In genomic region chr5:80309871-80310665, GRCh38 we compare ENCODE assay signal across 26 cellular contexts. TPM values are rescaled to one million over a fixed set of nuclear protein-coding genes. Genes with fewer than 3 reads are reported as not detected.
A peak's percentile ranks its signal among the peaks of the same experiment; 100 is the strongest.
DNase-seq lines count a peak whose midpoint lies in the region; ATAC-seq and TF ChIP-seq lines count a peak whose summit lies in the region.
"Had no signal": no experiment of that assay in that cellular context is flagged by ENCODE, and none has a peak within 500 bp of the region (broad histone marks: within the 10 kb centered on the region; RNA-seq: fewer than 3 reads in every experiment).

No MANE protein-coding gene starts in this region.

- H4K20me1 ChIP-seq in H9 (ENCODE audit: control insufficient read depth, insufficient read depth, insufficient read length) (no peaks in the 10 kb centered on the region), PC-9 (ENCODE audit: insufficient read depth) (no peaks in the 10 kb centered on the region)
- H4K20me1 ChIP-seq: BLaER1 treated with 17β-estradiol and CSF1 and Interleukin-3, amounts not matched to agents 10 nM and 100 nM had no signal

- H3K79me2 ChIP-seq in H9 (ENCODE audit: insufficient read depth, low read length) (no peaks in the 10 kb centered on the region), PC-9 (ENCODE audit: low read depth) (no peaks in the 10 kb centered on the region)

- H4K91ac ChIP-seq in H9 (ENCODE audit: insufficient read length, low read depth, low read length), result no peak overlapping the region

- no peaks in the 10 kb centered on the region for H3K9me3 ChIP-seq in aorta (ENCODE audit: control insufficient read depth, low read length)
- no peaks in the 10 kb centered on the region for H3K9me3 ChIP-seq in H9 (ENCODE audit: control insufficient read depth, low read depth, low read length)
- H3K9me3 ChIP-seq in PC-9 (ENCODE audit: insufficient read depth, low read depth), result no peaks in the 10 kb centered on the region
- H3K9me3 ChIP-seq: A549, BE2C had no signal

- H3K4me3 ChIP-seq in aorta (ENCODE audit: low read length in 2 of 2), result no peak overlapping the region
- H3K4me3 ChIP-seq in PC-9, result no peak overlapping the region
- H3K4me3 ChIP-seq: A549; BLaER1 treated with 17β-estradiol and CSF1 and Interleukin-3, amounts not matched to agents 10 nM and 100 nM had no signal

- peaks cover 8 to 20% (median 9%) of the 10 kb centered on the region in 3 experiments; a peak in 6 of 7 replicates for H3K36me3 Mint-ChIP-seq in H9 (ENCODE audit: insufficient read depth in 1 of 3, low read depth in 3 of 3)
- H3K36me3 Mint-ChIP-seq: CD14-positive monocyte; CD8-positive, alpha-beta memory T cell had no signal

- no peak overlapping the region for H4K8ac ChIP-seq in H9 (replicated peaks; ENCODE audit: insufficient read length, low read depth, low read length)

- H3K23me2 ChIP-seq in H9 (ENCODE audit: insufficient read length, low read depth, low read length, poor library complexity, severe bottlenecking), result no peaks in the 10 kb centered on the region

- H3K4me1 ChIP-seq in aorta (ENCODE audit: control insufficient read depth in 1 of 2, insufficient read depth in 2 of 2, low read length in 2 of 2), result no peaks in the 10 kb centered on the region
- no peaks in the 10 kb centered on the region; the same call in 1 of the 2 replicates for H3K4me1 ChIP-seq in H9 (ENCODE audit: insufficient read depth, low read length)
- H3K4me1 ChIP-seq in PC-9 (replicated peaks; ENCODE audit: insufficient read depth), result no peaks in the 10 kb centered on the region
- H3K4me1 ChIP-seq: A549; BE2C; BLaER1 treated with 17β-estradiol and CSF1 and Interleukin-3, amounts not matched to agents 10 nM and 100 nM had no signal

- H3F3A ChIP-seq in PC-9 (ENCODE audit: insufficient read depth, low read depth), result no peaks in the 10 kb centered on the region

- H3K4me3 Mint-ChIP-seq in H9, result no peak overlapping the region
- H3K4me3 Mint-ChIP-seq: CD14-positive monocyte; CD4-positive, alpha-beta T cell; CD8-positive, alpha-beta memory T cell had no signal

- no peak overlapping the region for H2BK5ac ChIP-seq in H9 (ENCODE audit: insufficient read length, low read length)

- H3K9me2 ChIP-seq in PC-9 (ENCODE audit: insufficient read depth), result no peaks in the 10 kb centered on the region

- no peak overlapping the region; a peak in 1 of 7 replicates for H3K27ac Mint-ChIP-seq in H9
- H3K27ac Mint-ChIP-seq: CD4-positive, alpha-beta T cell had no signal

- no peak overlapping the region for H3T11ph ChIP-seq in H9 (ENCODE audit: low read length)

- no peak overlapping the region for H3K14ac ChIP-seq in H9 (ENCODE audit: insufficient read depth, low read length)

- WGBS in aorta, 2 donors, result 82 to 98% methylated on average over 33 to 34 of the region's 34 CpGs
- no CpG with 5 or more reads among the region's 34 CpGs for WGBS in H9 (ENCODE audit: extremely low coverage, insufficient read length, low lambda C conversion rate)

- DNase-seq in Right ventricle myocardium inferior (ENCODE audit: missing footprints) (peak; percentile 71), cardiac septum (ENCODE audit: low spot score) (no peak), mesenteric fat pad (ENCODE audit: low spot score) (peak; percentile 64), aorta (no peak), H9 (no peak), PC-9 (no peak), kidney tubule cell (ENCODE audit: low spot score) (no peak)
- DNase-seq in stimulated activated naive CD8-positive, alpha-beta T cell treated with anti-CD3 and anti-CD28 coated beads, Interleukin-15, Interleukin-2, amounts not matched to agents 100 U/mL and 50 U/mL, for 24 hours, result no peak
- DNase-seq: 8988T; ACHN; AML-193; BE2C; Calu3; CD4-positive, alpha-beta T cell; CD8-positive, alpha-beta memory T cell; COR-L47; DMS53; DMS79 treated with DMSO at 0.1 percent for 48 hours; GF-D8; GOT3; HCEC 1CT had no signal

- no peak overlapping the region for H3K18ac ChIP-seq in H9 (ENCODE audit: insufficient read length, low read depth, low read length)

- no peak overlapping the region for H3K9ac ChIP-seq in H9 (ENCODE audit: extremely low read depth, insufficient read length, low read length)
- H3K9ac ChIP-seq: BLaER1 treated with 17β-estradiol and CSF1 and Interleukin-3, amounts not matched to agents 10 nM and 100 nM had no signal

- intact Hi-C loops in Right ventricle myocardium inferior (cut with DNase I), result no loop called here
- intact Hi-C loops in cardiac septum (cut with DNase I), result no loop called here
- intact Hi-C loops in aorta (cut with DNase I), result loop anchor here in 1 of 2 donors (5.0 kb wide), 1 partner anchor 218 kb away; no protein-coding TSS in a partner anchor
- intact Hi-C loops in PC-9 (cut with micrococcal nuclease; ENCODE audit: unreplicated experiment), result no loop called here

- H3K4ac ChIP-seq in H9 (ENCODE audit: low read depth, low read length), result no peak overlapping the region

- H2AK5ac ChIP-seq in H9 (ENCODE audit: insufficient read length, low read length), result no peak overlapping the region

- BruUV-seq in PC-9 (replicated peaks; lab: Mats Ljungman, UMichigan), result no TSS peak

- no peak overlapping the region for H2BK15ac ChIP-seq in H9 (ENCODE audit: low read depth, low read length)

- no peak overlapping the region for H2BK12ac ChIP-seq in H9 (ENCODE audit: insufficient read length, low read depth, low read length)

- H3K27ac ChIP-seq in aorta (ENCODE audit: low read depth in 1 of 2, low read length in 2 of 2) (no peak overlapping the region), H9 (ENCODE audit: insufficient read length, low read depth, low read length) (no peak overlapping the region), PC-9 (no peak overlapping the region)
- H3K27ac ChIP-seq: A549; BLaER1 treated with 17β-estradiol and CSF1 and Interleukin-3, amounts not matched to agents 10 nM and 100 nM had no signal

- no peak overlapping the region for H4K5ac ChIP-seq in H9 (ENCODE audit: insufficient read length, low read depth, low read length)

- H2BK120ac ChIP-seq in H9 (ENCODE audit: low read depth, low read length, poor library complexity, severe bottlenecking), result no peak overlapping the region

- H2BK20ac ChIP-seq in H9 (ENCODE audit: low read depth, low read length, poor library complexity, severe bottlenecking), result no peak overlapping the region

- H3K23ac ChIP-seq in H9 (ENCODE audit: insufficient read length, low read depth, low read length), result no peak overlapping the region

- ATAC-seq in Right ventricle myocardium inferior, result no peak
- ATAC-seq in stimulated activated naive CD8-positive, alpha-beta T cell treated with anti-CD3 and anti-CD28 coated beads, Interleukin-15, Interleukin-2, amounts not matched to agents 100 U/mL and 50 U/mL, for 24 hours, result peak; percentile 19
- ATAC-seq in aorta (ENCODE audit: low FRiP score), result peak; percentile 33
- ATAC-seq: A549 had no signal

- CTCF ChIA-PET in PC-9 (lab: Charles Lee), result interaction anchor here (1.1 kb wide), 1 partner anchor 226 kb away, joined by 4 read pairs; no protein-coding TSS in a partner anchor

- TF ChIP-seq CTCF in H9 (conservative IDR thresholded peaks at IDR 0.05) (no peak), PC-9 (conservative IDR thresholded peaks at IDR 0.05) (no peak)

- H3K79me1 ChIP-seq in H9 (ENCODE audit: insufficient read depth, low read depth, low read length, poor library complexity, severe bottlenecking), result no peaks in the 10 kb centered on the region

- no peak overlapping the region for H3K56ac ChIP-seq in H9 (ENCODE audit: insufficient read length, low read depth, low read length)

- H3K4me2 ChIP-seq in H9 (ENCODE audit: insufficient read depth, insufficient read length, low read length), result no peak overlapping the region
- H3K4me2 ChIP-seq in PC-9, result no peak overlapping the region
- H3K4me2 ChIP-seq: A549; BLaER1 treated with 17β-estradiol and CSF1 and Interleukin-3, amounts not matched to agents 10 nM and 100 nM had no signal

- no peaks in the 10 kb centered on the region for H3K27me3 ChIP-seq in aorta (ENCODE audit: control insufficient read depth in 1 of 2, insufficient read depth in 2 of 2, low read length in 1 of 2)
- no peaks in the 10 kb centered on the region for H3K27me3 ChIP-seq in H9 (ENCODE audit: insufficient read depth, low read length)
- no peaks in the 10 kb centered on the region for H3K27me3 ChIP-seq in PC-9 (ENCODE audit: insufficient read depth, low read depth)
- H3K27me3 ChIP-seq: BE2C; BLaER1 treated with 17β-estradiol and CSF1 and Interleukin-3, amounts not matched to agents 10 nM and 100 nM had no signal

- peaks cover 25 to 27% of the 10 kb centered on the region in 2 experiments for H3K9me3 Mint-ChIP-seq in H9
- H3K9me3 Mint-ChIP-seq: CD4-positive, alpha-beta T cell; CD8-positive, alpha-beta memory T cell had no signal

- POLR2A ChIA-PET in PC-9 (lab: Charles Lee; ENCODE audit: unreplicated experiment), result no interaction called here

- H3K36me3 ChIP-seq in aorta (ENCODE audit: control insufficient read depth in 1 of 2, insufficient read depth in 2 of 2, low read length in 1 of 2) (no peaks in the 10 kb centered on the region), PC-9 (ENCODE audit: low read depth) (no peaks in the 10 kb centered on the region)
- H3K36me3 ChIP-seq: BE2C had no signal

- peaks cover 1% of the 10 kb centered on the region; the same call in 1 of the 2 replicates for H3K27me3 Mint-ChIP-seq in H9 (ENCODE audit: low read depth)
- H3K27me3 Mint-ChIP-seq: CD4-positive, alpha-beta T cell had no signal

- peaks cover 9 to 11% of the 10 kb centered on the region in 2 experiments for H3K4me1 Mint-ChIP-seq in H9
- H3K4me1 Mint-ChIP-seq: CD14-positive monocyte; CD8-positive, alpha-beta memory T cell had no signal

- no peak overlapping the region for H2AFZ ChIP-seq in H9 (ENCODE audit: low read length)
- no peak overlapping the region for H2AFZ ChIP-seq in PC-9

RNA-seq across cellular contexts. Expression of gene SPZ1, which starts 9.7 kb away (rescaled TPM):
- total RNA-seq in Right ventricle myocardium inferior (not detected), cardiac septum (not detected), mesenteric fat pad (not detected), aorta (not detected), H9 (2021) (not detected in 2 replicates), PC-9 (2021) (not detected in 2 replicates)
- polyA plus RNA-seq in aorta, result not detected
- total RNA-seq: Calu3; CD4-positive, alpha-beta T cell; CD8-positive, alpha-beta memory T cell; Daoy; G401 had no signal
- polyA plus RNA-seq: A549; CD14-positive monocyte; CD8-positive, alpha-beta memory T cell had no signal

RNA-seq across cellular contexts. Expression of gene SERINC5, which starts 54.2 kb away (rescaled TPM):
- 14.5 TPM for total RNA-seq in Right ventricle myocardium inferior
- total RNA-seq in cardiac septum, result 20.9 TPM
- total RNA-seq in mesenteric fat pad, result 40.7 TPM
- 10 to 100 TPM; 15.5 to 22.1 TPM for total RNA-seq in aorta
- 1 to 10 TPM; 1.4 to 1.7 TPM for polyA plus RNA-seq in aorta
- 52.3 and 54.7 TPM in 2 replicates for total RNA-seq in H9 (2021)
- total RNA-seq in PC-9 (2021), result 68.8 and 77.7 TPM in 2 replicates

Comparison
In these comparisons a context has a peak if more than half of its experiments do, and no peak if none do; other contexts are left out.
1. DNase-seq: peak in Right ventricle myocardium inferior (single experiment) and mesenteric fat pad (single experiment); none in cardiac septum (single experiment), stimulated activated naive CD8-positive, alpha-beta T cell treated with anti-CD3 and anti-CD28 coated beads, Interleukin-15, Interleukin-2, amounts not matched to agents 100 U/mL and 50 U/mL, for 24 hours (single experiment), aorta (0 of 2), H9 (single experiment), PC-9 (0 of 2) and kidney tubule cell (single experiment).